ENCODE assay signal across 1 cellular context in the genomic region with DNA sequence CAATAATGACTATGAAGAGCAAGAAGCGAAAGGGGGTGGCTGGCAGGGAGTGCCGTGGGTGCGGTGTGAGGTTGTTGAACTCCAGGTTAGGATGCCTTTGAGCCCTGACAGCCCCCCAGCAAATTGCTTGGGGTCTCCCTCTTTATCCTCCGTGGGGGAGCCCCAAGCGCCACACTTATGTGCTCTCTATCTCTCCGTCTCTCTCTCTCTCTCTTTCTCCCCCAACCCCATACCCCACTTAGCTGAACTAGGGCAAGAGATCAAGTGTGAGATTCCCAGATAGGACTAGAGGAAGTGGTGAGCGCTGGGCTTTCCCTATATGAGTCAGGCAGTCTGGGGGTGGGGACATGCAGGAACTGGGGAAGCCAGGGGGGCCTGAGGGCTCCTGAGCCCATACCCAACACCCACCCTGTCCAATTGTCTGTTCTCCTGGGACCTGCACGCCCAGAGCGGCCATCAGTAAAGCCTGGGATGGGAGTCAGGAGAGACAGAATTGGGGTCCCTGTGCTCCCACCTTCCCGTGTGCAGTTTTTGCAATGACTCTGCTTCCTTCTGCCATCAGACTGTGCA.
A peak's percentile ranks its signal among the peaks of the same experiment; 100 is the strongest.
TF ChIP-seq lines count a peak whose summit lies in the region.

No MANE protein-coding gene starts in this region.

TF ChIP-seq in A549, 52 proteins besides CTCF, POLR2A, EP300 and RAD21:
- TF ChIP-seq FOXS1 (CRISPR knock-in tag; IDR thresholded peaks at IDR 0.05) (no peak), FOSB (CRISPR knock-in tag; IDR thresholded peaks at IDR 0.05) (peak; percentile 13; the same call in 1 of the 2 replicates), KDM1A (IDR thresholded peaks at IDR 0.05; ENCODE audit: low read depth) (no peak), GATA3 (IDR thresholded peaks at IDR 0.05; ENCODE audit: borderline replicate concordance) (peak; percentile 62; the same call in 1 of the 2 replicates), CHD2 (IDR thresholded peaks at IDR 0.05; ENCODE audit: low read length, partially characterized antibody) (no peak), HOXA7 (CRISPR knock-in tag; IDR thresholded peaks at IDR 0.05) (0 out of 2 replicates have a peak, but pooled peaks have one; percentile 35), TFCP2L1 (CRISPR knock-in tag; IDR thresholded peaks at IDR 0.05) (peak; percentile 22; the same call in 1 of the 2 replicates), MYC (IDR thresholded peaks at IDR 0.05; ENCODE audit: borderline replicate concordance, low read length) (no peak), FOSL2 (IDR thresholded peaks at IDR 0.05) (peak; percentile 21; the same call in 1 of the 2 replicates), FOSL2 (CRISPR knock-in tag; IDR thresholded peaks at IDR 0.05) (peak; percentile 72)
